Comparison of ENCODE assay signal across 8 cellular contexts in genomic region chr5:88268414-88269184, GRCh38. TPM values are rescaled to one million over a fixed set of nuclear protein-coding genes. Genes with fewer than 3 reads are reported as not detected.
DNase-seq lines count a peak whose midpoint lies in the region; ATAC-seq and TF ChIP-seq lines count a peak whose summit lies in the region.

Gene TMEM161B, minus strand, starts transcription at chr5:88268845. Its CDS starts 122 bp downstream, at chr5:88268723.

- H3K27ac Mint-ChIP-seq in activated naive CD4-positive, alpha-beta T cell treated with anti-CD3 and anti-CD28 coated beads, Interleukin-2, amount 50 U/mL, for 72 hours = peak within 1 kb of the TSS; percentile 92 to 99
- H3K27ac Mint-ChIP-seq in glutamatergic neuron (ENCODE audit: unreplicated experiment) (peak within 1 kb of the TSS; percentile 83), osteocyte (ENCODE audit: unreplicated experiment) (peak within 1 kb of the TSS; percentile 94)

- no peaks in the 10 kb centered on the region for H3K27me3 ChIP-seq in thoracic aorta (replicated peaks; ENCODE audit: insufficient read depth)

- H3K27ac ChIP-seq in thoracic aorta = peak within 1 kb of the TSS in 1 of 2 donors; percentile 41

- peak within 1 kb of the TSS; percentile 67 for H3K4me3 ChIP-seq in GM12864 (ENCODE audit: low read depth, low read length)
- peak within 1 kb of the TSS; percentile 84 for H3K4me3 ChIP-seq in thoracic aorta

- no peaks in the 10 kb centered on the region for H3K36me3 ChIP-seq in thoracic aorta

- TF ChIP-seq CTCF in GM12864 (IDR thresholded peaks at IDR 0.05; ENCODE audit: low read depth, low read length, missing control alignments) (no peak), glutamatergic neuron (IDR thresholded peaks at IDR 0.05; ENCODE audit: partially characterized antibody, unreplicated experiment) (no peak), osteocyte (IDR thresholded peaks at IDR 0.05) (no peak), thoracic aorta (IDR thresholded peaks at IDR 0.05) (no peak)

- H3K9me3 Mint-ChIP-seq in activated naive CD4-positive, alpha-beta T cell treated with anti-CD3 and anti-CD28 coated beads, Interleukin-2, amount 50 U/mL, for 72 hours = peaks cover 4% of the 10 kb centered on the region in 2 donors
- peaks cover 9% of the 10 kb centered on the region for H3K9me3 Mint-ChIP-seq in glutamatergic neuron (ENCODE audit: unreplicated experiment)
- peaks cover 4% of the 10 kb centered on the region for H3K9me3 Mint-ChIP-seq in osteocyte (ENCODE audit: unreplicated experiment)

- H3K4me3 Mint-ChIP-seq in glutamatergic neuron (ENCODE audit: unreplicated experiment) (peak within 1 kb of the TSS; percentile 100), osteocyte (ENCODE audit: unreplicated experiment) (peak within 1 kb of the TSS; percentile 99)

- peak; percentile 99 for ATAC-seq in HG02678 (IDR thresholded peaks at IDR 0.05; ENCODE audit: unreplicated experiment)
- peak; percentile 97 to 99 for ATAC-seq in activated naive CD4-positive, alpha-beta T cell treated with anti-CD3 and anti-CD28 coated beads, Interleukin-2, amount 50 U/mL, for 72 hours
- peak; percentile 44 for ATAC-seq in thoracic aorta (ENCODE audit: insufficient number of reproducible peaks, low FRiP score, low read depth)

- DNase-seq in GM12864 (ENCODE audit: low read depth) (peak; percentile 94), NCI-H1105 treated with DMSO at 0.1 percent for 48 hours (lab: John Stamatoyannopoulos, UW) (peak; percentile 89), SKM-1 treated with dmso at 0.1 percent for 144 hours (lab: John Stamatoyannopoulos, UW; ENCODE audit: unreplicated experiment) (peak; percentile 95), glutamatergic neuron (peak; percentile 73), osteocyte (ENCODE audit: extremely low spot score, unreplicated experiment) (peak; percentile 90), thoracic aorta (ENCODE audit: low spot score) (peak; percentile 55)
- peak; percentile 86 to 94 for DNase-seq in activated naive CD4-positive, alpha-beta T cell treated with anti-CD3 and anti-CD28 coated beads, Interleukin-2, amount 50 U/mL, for 72 hours (ENCODE audit: low spot score in 2 of 2)

- H3K4me1 ChIP-seq in thoracic aorta (ENCODE audit: control insufficient read depth in 1 of 2, low read depth in 2 of 2) = peaks cover 16 to 31% of the 10 kb centered on the region in 2 donors

- H3K4me1 Mint-ChIP-seq in glutamatergic neuron (ENCODE audit: low read depth, unreplicated experiment) (peaks cover 6% of the 10 kb centered on the region), osteocyte (ENCODE audit: unreplicated experiment) (peaks cover 29% of the 10 kb centered on the region)

- peaks cover 52 to 72% of the 10 kb centered on the region in 2 donors for H3K36me3 Mint-ChIP-seq in activated naive CD4-positive, alpha-beta T cell treated with anti-CD3 and anti-CD28 coated beads, Interleukin-2, amount 50 U/mL, for 72 hours
- peaks cover 5% of the 10 kb centered on the region for H3K36me3 Mint-ChIP-seq in glutamatergic neuron (ENCODE audit: unreplicated experiment)
- peaks cover 24% of the 10 kb centered on the region for H3K36me3 Mint-ChIP-seq in osteocyte (ENCODE audit: unreplicated experiment)

- H3K9me3 ChIP-seq in thoracic aorta = no peaks in the 10 kb centered on the region

- H3K27me3 Mint-ChIP-seq in glutamatergic neuron (ENCODE audit: unreplicated experiment) (no peaks in the 10 kb centered on the region), osteocyte (ENCODE audit: unreplicated experiment) (no peaks in the 10 kb centered on the region)

RNA-seq across cellular contexts. Expression of gene TMEM161B, which starts in this region (rescaled TPM):
- 10 to 100 TPM; 25.5 to 30.9 TPM for total RNA-seq in activated naive CD4-positive, alpha-beta T cell treated with anti-CD3 and anti-CD28 coated beads, Interleukin-2, amount 50 U/mL, for 72 hours
- total RNA-seq in glutamatergic neuron (ENCODE audit: unreplicated experiment) (21.5 TPM), osteocyte (11.3 and 11.9 TPM in 2 replicates), thoracic aorta (10 to 100 TPM in 1 of 2 donors, 1 to 10 TPM in 1; 9.7 to 19.5 TPM)

Comparison
In these comparisons a context has a peak if more than half of its experiments do, and no peak if none do; other contexts are left out.
1. ATAC-seq: peak in every context shown above with its lines; median percentile 99 in HG02678; 98 in activated naive CD4-positive, alpha-beta T cell treated with anti-CD3 and anti-CD28 coated beads, Interleukin-2, amount 50 U/mL, for 72 hours; 44 in thoracic aorta.